ENCODE assay signal across 26 cellular contexts in the genomic region with DNA sequence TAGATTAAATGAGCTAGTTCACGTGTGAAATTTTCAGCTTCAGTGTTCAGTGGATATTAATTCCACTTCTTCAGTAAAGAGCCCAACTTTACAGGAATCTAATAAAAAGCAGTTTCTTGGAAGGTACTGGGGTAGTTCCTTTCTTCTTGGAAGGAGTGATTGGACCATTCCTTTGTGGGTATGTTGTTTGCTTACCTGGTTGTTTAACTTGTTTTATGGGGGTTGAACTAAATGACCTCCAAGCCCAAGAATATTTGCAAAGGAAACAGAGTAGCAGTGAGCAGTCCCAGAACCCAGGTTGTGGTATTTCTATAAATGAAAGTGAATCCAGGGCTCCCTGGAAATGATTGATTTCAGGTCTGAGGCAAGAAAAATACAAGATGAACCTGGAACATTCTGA. TPM values are rescaled to one million over a fixed set of nuclear protein-coding genes. Genes with fewer than 3 reads are reported as not detected.
"Had no signal": no experiment of that assay in that cellular context is flagged by ENCODE, and none has a peak within 500 bp of the region (broad histone marks: within the 10 kb centered on the region; RNA-seq: fewer than 3 reads in every experiment).

No MANE protein-coding gene starts in this region.

- H3K4me1 Mint-ChIP-seq: neural crest cell had no signal

- DNase-seq: activated CD4-positive, alpha-beta T cell treated with anti-CD3 and anti-CD28 coated beads, Interleukin-2, amount 10 ng/mL, durations not matched to agents 7 days and 5 days; activated CD4-positive, CD25-positive, alpha-beta regulatory T cell treated with anti-CD3 and anti-CD28 coated beads, Interleukin-2, amount 50 U/mL, for 72 hours; activated gamma-delta T cell treated with Interleukin-2 at 50 U/mL for 16 hours; activated T-cell treated with anti-CD3 and anti-CD28 coated beads, Interleukin-2, amount 50 U/mL, for 1 hour; amygdala; colonic mucosa; dorsolateral prefrontal cortex; effector memory CD8-positive, alpha-beta T cell; foreskin melanocyte; hypothalamus; naive thymus-derived CD4-positive, alpha-beta T cell; occipital lobe; small intestine; stimulated activated CD4-positive, alpha-beta T cell treated with anti-CD3 and anti-CD28 coated beads, Interleukin-2, amount 100 ng/mL, for 24 hours; stimulated activated naive CD8-positive, alpha-beta T cell treated with anti-CD3 and anti-CD28 coated beads, Interleukin-15, amount 100 ng/mL, for 72 hours; T-helper 2 cell; tibial artery; WERI-Rb-1 had no signal

- H3K9me3 Mint-ChIP-seq: activated CD4-positive, alpha-beta T cell treated with anti-CD3 and anti-CD28 coated beads, Interleukin-2, amount 10 ng/mL, durations not matched to agents 7 days and 5 days; effector memory CD8-positive, alpha-beta T cell; memory B cell; naive thymus-derived CD4-positive, alpha-beta T cell; neural crest cell; stimulated activated effector memory CD8-positive, alpha-beta T cell treated with anti-CD3 and anti-CD28 coated beads, Interleukin-12 subunit alpha, Interleukin-12 subunit beta, amount 100 ng/mL, for 72 hours; stimulated activated naive CD8-positive, alpha-beta T cell treated with anti-CD3 and anti-CD28 coated beads, Interleukin-15, amount 100 ng/mL, for 72 hours had no signal

- H3K4me3 Mint-ChIP-seq: activated CD4-positive, alpha-beta T cell treated with anti-CD3 and anti-CD28 coated beads, Interleukin-2, amount 10 ng/mL, durations not matched to agents 7 days and 5 days; activated naive CD8-positive, alpha-beta T cell; effector memory CD8-positive, alpha-beta T cell; memory B cell; neural crest cell; stimulated activated effector memory CD8-positive, alpha-beta T cell treated with anti-CD3 and anti-CD28 coated beads, Interleukin-12 subunit alpha, Interleukin-12 subunit beta, amount 100 ng/mL, for 72 hours; stimulated activated naive CD8-positive, alpha-beta T cell treated with anti-CD3 and anti-CD28 coated beads, Interleukin-15, amount 100 ng/mL, for 72 hours had no signal

- ATAC-seq: effector memory CD8-positive, alpha-beta T cell; esophagus mucosa; naive thymus-derived CD4-positive, alpha-beta T cell; sciatic nerve; stimulated activated effector memory CD8-positive, alpha-beta T cell treated with anti-CD3 and anti-CD28 coated beads, Interleukin-12 subunit alpha, Interleukin-12 subunit beta, amount 100 ng/mL, for 72 hours; stimulated activated naive CD8-positive, alpha-beta T cell treated with anti-CD3 and anti-CD28 coated beads, Interleukin-15, amount 100 ng/mL, for 72 hours had no signal

- H3K27me3 Mint-ChIP-seq: activated CD4-positive, alpha-beta T cell treated with anti-CD3 and anti-CD28 coated beads, Interleukin-2, amount 10 ng/mL, durations not matched to agents 7 days and 5 days; activated naive CD8-positive, alpha-beta T cell; effector memory CD8-positive, alpha-beta T cell; memory B cell; naive thymus-derived CD4-positive, alpha-beta T cell; stimulated activated naive CD8-positive, alpha-beta T cell treated with anti-CD3 and anti-CD28 coated beads, Interleukin-15, amount 100 ng/mL, for 72 hours had no signal

- H3K27ac Mint-ChIP-seq: activated CD4-positive, alpha-beta T cell treated with anti-CD3 and anti-CD28 coated beads, Interleukin-2, amount 10 ng/mL, durations not matched to agents 7 days and 5 days; activated naive CD8-positive, alpha-beta T cell; memory B cell; naive thymus-derived CD4-positive, alpha-beta T cell; stimulated activated effector memory CD8-positive, alpha-beta T cell treated with anti-CD3 and anti-CD28 coated beads, Interleukin-12 subunit alpha, Interleukin-12 subunit beta, amount 100 ng/mL, for 72 hours; stimulated activated naive CD8-positive, alpha-beta T cell treated with anti-CD3 and anti-CD28 coated beads, Interleukin-15, amount 100 ng/mL, for 72 hours had no signal

RNA-seq across cellular contexts. Expression of a gene that starts 31.4 kb away (rescaled TPM):
- total RNA-seq: activated CD4-positive, alpha-beta T cell treated with anti-CD3 and anti-CD28 coated beads, Interleukin-2, amount 10 ng/mL, durations not matched to agents 7 days and 5 days; bronchial epithelial cell; endothelial cell of umbilical vein; esophagus mucosa; naive thymus-derived CD4-positive, alpha-beta T cell; neural crest cell; sciatic nerve had no signal
